17 cellular contexts compared by ENCODE assay signal in genomic region chr22:31333648-31334047, GRCh38. TPM values are rescaled to one million over a fixed set of nuclear protein-coding genes. Genes with fewer than 3 reads are reported as not detected.
DNase-seq lines count a peak whose midpoint lies in the region; ATAC-seq lines count a peak whose summit lies in the region.
"Had no signal": no experiment of that assay in that cellular context is flagged by ENCODE, and none has a peak within 500 bp of the region (broad histone marks: within the 10 kb centered on the region; RNA-seq: fewer than 3 reads in every experiment).

No MANE protein-coding gene starts in this region.

- H3K27me3 Mint-ChIP-seq in activated naive CD4-positive, alpha-beta T cell treated with anti-CD3 and anti-CD28 coated beads for 36 hours (ENCODE audit: low read depth): no peaks in the 10 kb centered on the region
- no peaks in the 10 kb centered on the region for H3K27me3 Mint-ChIP-seq in stimulated activated naive B cell treated with anti-CD40 and anti-IgM and Interleukin-4, amounts not matched to agents 10 μg/mL and 1 μg/mL and 100 μg/mL, for 72 hours

- H3K27ac Mint-ChIP-seq in activated naive CD4-positive, alpha-beta T cell treated with anti-CD3 and anti-CD28 coated beads for 36 hours: peak overlapping the region; percentile 48
- peak overlapping the region; percentile 21 to 48 for H3K27ac Mint-ChIP-seq in activated naive CD4-positive, alpha-beta T cell treated with anti-CD3 and anti-CD28 coated beads, Interleukin-2, amount 50 U/mL, for 72 hours
- H3K27ac Mint-ChIP-seq in stimulated activated naive B cell treated with anti-CD40 and anti-IgM and Interleukin-4, amounts not matched to agents 10 μg/mL and 1 μg/mL and 100 μg/mL, for 72 hours: peak overlapping the region; percentile 53

- no peak for DNase-seq in activated naive CD4-positive, alpha-beta T cell treated with anti-CD3 and anti-CD28 coated beads for 36 hours
- no peak for DNase-seq in activated naive CD4-positive, alpha-beta T cell treated with Interleukin-2 at 50 U/mL for 16 hours
- no peak for DNase-seq in activated naive CD4-positive, alpha-beta T cell treated with anti-CD3 and anti-CD28 coated beads, Interleukin-2, amount 50 U/mL, for 72 hours (ENCODE audit: low spot score in 2 of 2)
- DNase-seq in globus pallidus (ENCODE audit: low spot score) (peak; percentile 61), LoVo (ENCODE audit: low spot score) (no peak), NCI-H187 treated with DMSO at 0.1 percent for 48 hours (lab: John Stamatoyannopoulos, UW) (no peak), occipital lobe (lab: John Stamatoyannopoulos, UW) (no peak)
- no peak for DNase-seq in stimulated activated naive B cell treated with anti-CD40 and anti-IgM and Interleukin-4, amounts not matched to agents 10 μg/mL and 1 μg/mL and 100 μg/mL, for 72 hours
- DNase-seq: activated CD4-positive, alpha-beta T cell treated with anti-CD3 and anti-CD28 coated beads, Interleukin-2, amount 50 U/mL, for 1 hour; brain microvascular endothelial cell; DMS53; immature natural killer cell; NCI-H1694 treated with DMSO at 0.1 percent for 48 hours; NCI-H226; SHP77 treated with DMSO at 0.1 percent for 48 hours; stimulated activated CD8-positive, alpha-beta memory T cell treated with anti-CD3 and anti-CD28 coated beads, Interleukin-4, amount 100 ng/mL, for 48 hours had no signal

- H3K4me3 Mint-ChIP-seq in activated naive CD4-positive, alpha-beta T cell treated with anti-CD3 and anti-CD28 coated beads for 36 hours: no peak overlapping the region
- H3K4me3 Mint-ChIP-seq in stimulated activated naive B cell treated with anti-CD40 and anti-IgM and Interleukin-4, amounts not matched to agents 10 μg/mL and 1 μg/mL and 100 μg/mL, for 72 hours: no peak overlapping the region
- H3K4me3 Mint-ChIP-seq: immature natural killer cell had no signal

- intact Hi-C loops in activated naive CD4-positive, alpha-beta T cell treated with anti-CD3 and anti-CD28 coated beads for 36 hours (cut with micrococcal nuclease): no loop called here

- CTCF ChIA-PET in activated naive CD4-positive, alpha-beta T cell treated with anti-CD3 and anti-CD28 coated beads for 36 hours (lab: Charles Lee): interaction anchor here (0.5 to 1.0 kb wide), 2 partner anchors 20 to 77 kb away, joined by 3 to 6 read pairs; no protein-coding TSS in a partner anchor

- H3K9me3 Mint-ChIP-seq in activated naive CD4-positive, alpha-beta T cell treated with anti-CD3 and anti-CD28 coated beads for 36 hours: no peaks in the 10 kb centered on the region
- H3K9me3 Mint-ChIP-seq in activated naive CD4-positive, alpha-beta T cell treated with anti-CD3 and anti-CD28 coated beads, Interleukin-2, amount 50 U/mL, for 72 hours: no peaks in the 10 kb centered on the region
- H3K9me3 Mint-ChIP-seq in stimulated activated naive B cell treated with anti-CD40 and anti-IgM and Interleukin-4, amounts not matched to agents 10 μg/mL and 1 μg/mL and 100 μg/mL, for 72 hours: no peaks in the 10 kb centered on the region
- H3K9me3 Mint-ChIP-seq: immature natural killer cell had no signal

- H3K36me3 Mint-ChIP-seq in activated naive CD4-positive, alpha-beta T cell treated with anti-CD3 and anti-CD28 coated beads for 36 hours (ENCODE audit: low read depth): peaks cover 46% of the 10 kb centered on the region
- peaks cover 17 to 54% of the 10 kb centered on the region in 2 donors for H3K36me3 Mint-ChIP-seq in activated naive CD4-positive, alpha-beta T cell treated with anti-CD3 and anti-CD28 coated beads, Interleukin-2, amount 50 U/mL, for 72 hours
- H3K36me3 Mint-ChIP-seq in stimulated activated naive B cell treated with anti-CD40 and anti-IgM and Interleukin-4, amounts not matched to agents 10 μg/mL and 1 μg/mL and 100 μg/mL, for 72 hours: peaks cover 18 to 57% of the 10 kb centered on the region in 2 donors

- ATAC-seq in activated naive CD4-positive, alpha-beta T cell treated with anti-CD3 and anti-CD28 coated beads, Interleukin-2, amount 50 U/mL, for 72 hours: no peak
- ATAC-seq in stimulated activated naive B cell treated with anti-CD40 and anti-IgM and Interleukin-4, amounts not matched to agents 10 μg/mL and 1 μg/mL and 100 μg/mL, for 72 hours (replicated peaks): no peak
- ATAC-seq: PC-3 had no signal

- H3K4me1 Mint-ChIP-seq in activated naive CD4-positive, alpha-beta T cell treated with anti-CD3 and anti-CD28 coated beads for 36 hours (ENCODE audit: low read depth): peaks cover 60% of the 10 kb centered on the region
- H3K4me1 Mint-ChIP-seq in stimulated activated naive B cell treated with anti-CD40 and anti-IgM and Interleukin-4, amounts not matched to agents 10 μg/mL and 1 μg/mL and 100 μg/mL, for 72 hours: peaks cover 19 to 46% of the 10 kb centered on the region in 2 donors

RNA-seq across cellular contexts. Expression of gene PATZ1, which starts 12.5 kb away (rescaled TPM):
- 10 to 100 TPM; 18.5 to 19.4 TPM for total RNA-seq in activated naive CD4-positive, alpha-beta T cell treated with anti-CD3 and anti-CD28 coated beads for 36 hours
- 10 to 100 TPM; 23.5 to 32.3 TPM for total RNA-seq in activated naive CD4-positive, alpha-beta T cell treated with anti-CD3 and anti-CD28 coated beads, Interleukin-2, amount 50 U/mL, for 72 hours
- 29.9 TPM for total RNA-seq in occipital lobe

RNA-seq across cellular contexts. Expression of gene PIK3IP1, which starts 41.4 kb away (rescaled TPM):
- 10 to 100 TPM; 27.4 to 28.6 TPM for total RNA-seq in activated naive CD4-positive, alpha-beta T cell treated with anti-CD3 and anti-CD28 coated beads for 36 hours
- 10 to 100 TPM; 20.0 to 20.8 TPM for total RNA-seq in activated naive CD4-positive, alpha-beta T cell treated with anti-CD3 and anti-CD28 coated beads, Interleukin-2, amount 50 U/mL, for 72 hours
- total RNA-seq in occipital lobe: 23.2 TPM
